In the genomic region with DNA sequence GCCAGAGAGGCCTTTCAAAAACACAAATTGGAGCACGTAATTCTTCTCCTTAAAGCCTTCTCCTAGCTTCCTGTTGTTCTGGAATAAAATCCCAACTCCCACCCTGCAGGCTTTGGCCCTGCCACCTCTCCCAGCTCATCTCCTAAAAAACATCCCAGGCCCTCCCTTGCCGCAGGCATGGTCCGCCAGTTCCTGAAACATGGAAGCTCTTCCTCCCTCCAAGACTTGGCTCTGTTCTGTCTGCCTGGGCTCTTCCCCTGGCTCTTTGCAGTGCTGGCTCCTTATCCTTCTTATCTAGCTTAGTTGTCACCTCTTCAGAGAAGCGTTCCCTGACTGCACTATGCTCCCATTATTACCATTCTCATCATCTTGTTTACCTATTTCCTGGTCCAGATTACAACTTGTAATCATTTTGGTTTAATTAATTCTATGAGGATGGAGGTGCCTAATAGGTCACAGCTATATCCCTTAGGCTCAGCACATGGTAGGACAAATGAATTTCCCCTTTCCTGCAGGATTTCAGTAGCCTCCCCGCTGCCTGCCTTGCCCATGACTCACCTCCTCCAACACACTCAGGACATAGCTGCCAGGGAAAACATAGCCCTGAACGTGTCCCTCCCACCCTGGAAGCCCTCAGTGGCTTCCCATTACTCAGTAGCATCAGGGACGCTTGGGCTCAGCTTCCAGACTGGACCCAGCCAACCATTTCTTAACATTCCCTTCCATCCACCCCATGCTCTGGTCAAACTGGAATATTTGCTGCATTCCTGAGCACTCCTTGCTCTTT, we compare ENCODE assay signal across 14 cellular contexts. TPM values are rescaled to one million over a fixed set of nuclear protein-coding genes. Genes with fewer than 3 reads are reported as not detected.
DNase-seq lines count a peak whose midpoint lies in the region; ATAC-seq and TF ChIP-seq lines count a peak whose summit lies in the region.
"Had no signal": no experiment of that assay in that cellular context is flagged by ENCODE, and none has a peak within 500 bp of the region (broad histone marks: within the 10 kb centered on the region; RNA-seq: fewer than 3 reads in every experiment).

No MANE protein-coding gene starts in this region.

- H3K36me3 ChIP-seq in BE2C = no peaks in the 10 kb centered on the region
- H3K36me3 ChIP-seq: ascending aorta, SJCRH30 had no signal

- H3K36me3 Mint-ChIP-seq in activated CD8-positive, alpha-beta memory T cell treated with anti-CD3 and anti-CD28 coated beads, Interleukin-2, amount 10 ng/mL, durations not matched to agents 7 days and 5 days = no peaks in the 10 kb centered on the region
- H3K36me3 Mint-ChIP-seq in immature natural killer cell = no peaks in the 10 kb centered on the region

- peaks cover 10% of the 10 kb centered on the region for H3K27me3 Mint-ChIP-seq in activated CD8-positive, alpha-beta memory T cell treated with anti-CD3 and anti-CD28 coated beads, Interleukin-2, amount 10 ng/mL, durations not matched to agents 7 days and 5 days
- H3K27me3 Mint-ChIP-seq in immature natural killer cell (ENCODE audit: low read depth in 3 of 3) = peaks cover 0 to 9% (median 2%) of the 10 kb centered on the region in 3 donors

- peak; percentile 43 for DNase-seq in ELF-1 (ENCODE audit: low read depth, low spot score)
- peak; percentile 62 for DNase-seq in NCI-H82 (lab: John Stamatoyannopoulos, UW)
- peak; percentile 39 for DNase-seq in fibroblast of mammary gland (ENCODE audit: low read depth)
- peak; percentile 13 for DNase-seq in renal cortical epithelial cell (ENCODE audit: low read depth)
- DNase-seq in stimulated activated CD4-positive, alpha-beta T cell treated with anti-CD3 and anti-CD28 coated beads, Interleukin-4, amount 100 ng/mL, for 4 hours = no peak
- no peak for DNase-seq in activated CD8-positive, alpha-beta memory T cell treated with anti-CD3 and anti-CD28 coated beads, Interleukin-2, amount 10 ng/mL, durations not matched to agents 7 days and 5 days
- no peak for DNase-seq in immature natural killer cell
- no peak for DNase-seq in BE2C
- DNase-seq: activated B cell treated with CpG ODN at 0.5 μM for 24 hours; activated T-cell treated with anti-CD3 and anti-CD28 coated beads, Interleukin-2, amount 50 U/mL, for 4 hours; NCI-H446 treated with DMSO at 0.1 percent for 48 hours; SJCRH30 had no signal

- H3K9me3 ChIP-seq in BE2C = no peaks in the 10 kb centered on the region
- H3K9me3 ChIP-seq: ascending aorta, SJCRH30 had no signal

- H3K4me1 ChIP-seq in BE2C = no peaks in the 10 kb centered on the region; the same call in 1 of the 2 replicates
- H3K4me1 ChIP-seq: SJCRH30 had no signal

- CTCF ChIA-PET in activated CD8-positive, alpha-beta memory T cell treated with anti-CD3 and anti-CD28 coated beads, Interleukin-2, amount 10 ng/mL, durations not matched to agents 7 days and 5 days (lab: Charles Lee) = interaction anchor here (1.0 kb wide), 1 partner anchor 9 kb away, joined by 4 read pairs; no protein-coding TSS in a partner anchor

- ATAC-seq in activated CD8-positive, alpha-beta memory T cell treated with anti-CD3 and anti-CD28 coated beads, Interleukin-2, amount 10 ng/mL, durations not matched to agents 7 days and 5 days = no peak
- ATAC-seq: activated T-cell treated with anti-CD3 and anti-CD28 coated beads, Interleukin-2, amount 50 U/mL, for 4 hours had no signal

- no peaks in the 10 kb centered on the region for H3K4me1 Mint-ChIP-seq in activated CD8-positive, alpha-beta memory T cell treated with anti-CD3 and anti-CD28 coated beads, Interleukin-2, amount 10 ng/mL, durations not matched to agents 7 days and 5 days
- H3K4me1 Mint-ChIP-seq in immature natural killer cell = no peaks in the 10 kb centered on the region
- H3K4me1 Mint-ChIP-seq: activated B cell treated with CpG ODN at 0.5 μM for 24 hours had no signal

- no peak overlapping the region for H3K4me3 Mint-ChIP-seq in activated CD8-positive, alpha-beta memory T cell treated with anti-CD3 and anti-CD28 coated beads, Interleukin-2, amount 10 ng/mL, durations not matched to agents 7 days and 5 days
- H3K4me3 Mint-ChIP-seq in immature natural killer cell = no peak overlapping the region
- H3K4me3 Mint-ChIP-seq: activated B cell treated with CpG ODN at 0.5 μM for 24 hours; activated T-cell treated with anti-CD3 and anti-CD28 coated beads, Interleukin-2, amount 50 U/mL, for 4 hours; nephron had no signal

- H3K27ac Mint-ChIP-seq in activated CD8-positive, alpha-beta memory T cell treated with anti-CD3 and anti-CD28 coated beads, Interleukin-2, amount 10 ng/mL, durations not matched to agents 7 days and 5 days = no peak overlapping the region
- H3K27ac Mint-ChIP-seq in immature natural killer cell = no peak overlapping the region
- H3K27ac Mint-ChIP-seq: activated B cell treated with CpG ODN at 0.5 μM for 24 hours, nephron had no signal

- H3K9me3 Mint-ChIP-seq in activated CD8-positive, alpha-beta memory T cell treated with anti-CD3 and anti-CD28 coated beads, Interleukin-2, amount 10 ng/mL, durations not matched to agents 7 days and 5 days (ENCODE audit: low read depth) = no peaks in the 10 kb centered on the region
- no peaks in the 10 kb centered on the region for H3K9me3 Mint-ChIP-seq in immature natural killer cell
- H3K9me3 Mint-ChIP-seq: activated T-cell treated with anti-CD3 and anti-CD28 coated beads, Interleukin-2, amount 50 U/mL, for 4 hours had no signal

- no peak for TF ChIP-seq CTCF in fibroblast of mammary gland (conservative IDR thresholded peaks at IDR 0.05; ENCODE audit: control insufficient read depth, insufficient read depth, low read depth, low read length)
- TF ChIP-seq CTCF in BE2C (IDR thresholded peaks at IDR 0.05; ENCODE audit: low read depth, low read length) = no peak

- H3K4me3 ChIP-seq in fibroblast of mammary gland (ENCODE audit: control insufficient read depth, low read depth, low read length) (no peak overlapping the region), BE2C (ENCODE audit: low read depth, low read length) (no peak overlapping the region)
- H3K4me3 ChIP-seq: ascending aorta, SJCRH30 had no signal

- H3K27me3 ChIP-seq in BE2C = no peaks in the 10 kb centered on the region
- H3K27me3 ChIP-seq: ascending aorta, SJCRH30 had no signal

RNA-seq across cellular contexts. Expression of a gene that starts 15.7 kb away (rescaled TPM):
- total RNA-seq in renal cortical epithelial cell = not detected in 2 replicates
- not detected for total RNA-seq in activated CD8-positive, alpha-beta memory T cell treated with anti-CD3 and anti-CD28 coated beads, Interleukin-2, amount 10 ng/mL, durations not matched to agents 7 days and 5 days
- polyA plus RNA-seq in immature natural killer cell = not detected
- 0.69 TPM for polyA plus RNA-seq in BE2C (2012; ENCODE audit: insufficient read depth, insufficient read length, low read depth)
- total RNA-seq: activated B cell treated with CpG ODN at 0.5 μM for 24 hours; activated T-cell treated with anti-CD3 and anti-CD28 coated beads, Interleukin-2, amount 50 U/mL, for 4 hours; SJCRH30 had no signal

Comparison
In these comparisons a context has a peak if more than half of its experiments do, and no peak if none do; other contexts are left out.
1. DNase-seq: peak in ELF-1 (single experiment), NCI-H82 (single experiment), fibroblast of mammary gland (single experiment) and renal cortical epithelial cell (single experiment); none in stimulated activated CD4-positive, alpha-beta T cell treated with anti-CD3 and anti-CD28 coated beads, Interleukin-4, amount 100 ng/mL, for 4 hours (0 of 2), activated CD8-positive, alpha-beta memory T cell treated with anti-CD3 and anti-CD28 coated beads, Interleukin-2, amount 10 ng/mL, durations not matched to agents 7 days and 5 days (single experiment), immature natural killer cell (0 of 3) and BE2C (single experiment).